1 cellular context compared by ENCODE assay signal in the genomic region with DNA sequence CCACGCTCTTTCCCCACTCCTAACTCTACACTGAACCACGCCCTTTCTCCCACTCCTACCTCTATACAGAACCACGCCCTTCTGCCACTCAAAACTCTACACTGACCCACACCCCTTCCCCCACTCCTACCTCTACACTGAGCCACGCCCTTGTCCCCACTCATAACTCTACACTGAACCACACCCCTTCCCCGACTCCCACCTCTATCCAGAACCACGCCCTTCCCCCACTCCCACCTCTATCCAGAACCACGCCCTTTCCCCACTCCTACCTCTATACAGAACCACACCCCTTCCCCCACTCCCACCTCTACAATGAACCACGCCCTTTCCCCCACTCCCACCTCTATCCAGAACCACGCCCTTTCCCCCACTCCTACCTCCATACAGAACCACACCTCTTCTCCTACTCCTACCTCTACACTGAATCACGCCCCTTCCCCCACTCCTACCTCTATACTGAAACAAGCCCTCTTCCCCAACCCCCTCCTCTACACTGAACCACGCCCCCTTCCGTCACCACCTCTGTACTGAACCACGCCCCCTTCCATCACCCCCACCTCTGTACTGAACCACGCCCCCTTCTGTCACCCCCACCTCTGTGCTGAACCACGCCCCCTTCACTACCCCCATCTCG.
TF ChIP-seq lines count a peak whose summit lies in the region.

No MANE protein-coding gene starts in this region.

TF ChIP-seq in HepG2, 621 proteins besides CTCF, POLR2A, EP300 and RAD21:
- TF ChIP-seq ZIK1 (CRISPR knock-in tag; IDR thresholded peaks at IDR 0.05; ENCODE audit: borderline replicate concordance, low read depth) (no peak), PCBP2 (optimal IDR thresholded peaks at IDR 0.05; ENCODE audit: low read depth, low read length, poor library complexity, severe bottlenecking) (peak; percentile 99)
